ENCODE assay signal across 8 cellular contexts in genomic region chr19:42301646-42302204, GRCh38. TPM values are rescaled to one million over a fixed set of nuclear protein-coding genes. Genes with fewer than 3 reads are reported as not detected.
DNase-seq lines count a peak whose midpoint lies in the region; ATAC-seq and TF ChIP-seq lines count a peak whose summit lies in the region.

Gene PRR19 (plus strand): TSS chr19:42302132. CDS start chr19:42309585, 7,453 bp downstream.

- in situ Hi-C loops in gastrocnemius medialis (cut with MboI; ENCODE audit: low sequenced_read_pairs in 4 of 4) = loop anchor here in 1 of 4 donors (25.0 kb wide), 1 partner anchor 164 kb away; the partner anchor contains the start of gene POU2F2

- ATAC-seq in HG02852 (IDR thresholded peaks at IDR 0.05; ENCODE audit: unreplicated experiment) (peak; percentile 19), gastrocnemius medialis (peak; percentile 4 to 14), HG02970 (IDR thresholded peaks at IDR 0.05; ENCODE audit: low FRiP score, unreplicated experiment) (no peak)

- H3K27me3 ChIP-seq in cardiac muscle cell = no peaks in the 10 kb centered on the region
- no peaks in the 10 kb centered on the region for H3K27me3 ChIP-seq in gastrocnemius medialis

- H3K36me3 ChIP-seq in ES-I3 (ENCODE audit: insufficient read depth, low read length) (no peaks in the 10 kb centered on the region), cardiac muscle cell (no peaks in the 10 kb centered on the region), gastrocnemius medialis (no peaks in the 10 kb centered on the region)

- TF ChIP-seq POLR2A in gastrocnemius medialis (IDR thresholded peaks at IDR 0.05) = no peak

- H3K27ac ChIP-seq in cardiac muscle cell = peak within 1 kb of the TSS; percentile 57
- H3K27ac ChIP-seq in gastrocnemius medialis = peak within 1 kb of the TSS; percentile 41 to 78 (median 62)

- intact Hi-C loops in gastrocnemius medialis (cut with DNase I; ENCODE audit: low total_unique reads) = loop anchor here (1.0 to 5.0 kb wide), 2 partner anchors 17 to 169 kb away; partner anchors contain the start of gene POU2F2

- DNase-seq in activated CD4-positive, CD25-positive, alpha-beta regulatory T cell treated with anti-CD3 and anti-CD28 coated beads, Interleukin-2, amount 50 U/mL, for 72 hours = peak; percentile 44
- DNase-seq in cardiac muscle cell (ENCODE audit: low read depth in 1 of 2, low spot score in 1 of 2) = no peak
- DNase-seq in gastrocnemius medialis = no peak
- no peak for DNase-seq in NCI-H774 (lab: John Stamatoyannopoulos, UW)
- DNase-seq in cerebellar nuclear complex (lab: John Stamatoyannopoulos, UW) = no peak

- TF ChIP-seq CTCF in cardiac muscle cell (IDR thresholded peaks at IDR 0.05; ENCODE audit: low read depth, low read length) = no peak
- TF ChIP-seq CTCF in gastrocnemius medialis (IDR thresholded peaks at IDR 0.05 in 4 of 5, conservative IDR thresholded peaks at IDR 0.05 in 1 of 5) = no peak

- H3K4me1 ChIP-seq in ES-I3 (ENCODE audit: insufficient read depth, low read length) = peaks cover 12% of the 10 kb centered on the region
- no peaks in the 10 kb centered on the region for H3K4me1 ChIP-seq in cardiac muscle cell (ENCODE audit: low read depth)
- H3K4me1 ChIP-seq in gastrocnemius medialis = peaks cover 16 to 18% of the 10 kb centered on the region in 2 donors

- H3K4me3 ChIP-seq in cardiac muscle cell (peak within 1 kb of the TSS; percentile 50), gastrocnemius medialis (peak within 1 kb of the TSS; percentile 58 to 80 (median 67))

- H3K9ac ChIP-seq in ES-I3 (ENCODE audit: low read depth, low read length) = peak within 1 kb of the TSS; percentile 94

- H3K9me3 ChIP-seq in ES-I3 (ENCODE audit: control insufficient read depth, insufficient read depth, low read length) = no peaks in the 10 kb centered on the region
- no peaks in the 10 kb centered on the region for H3K9me3 ChIP-seq in cardiac muscle cell (ENCODE audit: low read depth)
- H3K9me3 ChIP-seq in gastrocnemius medialis = no peaks in the 10 kb centered on the region

RNA-seq across cellular contexts. Expression of gene PRR19, which starts in this region (rescaled TPM):
- total RNA-seq in cardiac muscle cell (1.3 and 1.4 TPM in 2 replicates), gastrocnemius medialis (not detected)
- polyA plus RNA-seq in cardiac muscle cell = 0.16 and 2.9 TPM in 2 replicates

Comparison
In these comparisons a context has a peak if more than half of its experiments do, and no peak if none do; other contexts are left out.
1. Peak in ATAC-seq, H3K4me3 ChIP-seq and H3K27ac ChIP-seq in gastrocnemius medialis; RNA of the gene not detected or under 1 TPM.